ENCODE assay signal across 1 cellular context in the genomic region with DNA sequence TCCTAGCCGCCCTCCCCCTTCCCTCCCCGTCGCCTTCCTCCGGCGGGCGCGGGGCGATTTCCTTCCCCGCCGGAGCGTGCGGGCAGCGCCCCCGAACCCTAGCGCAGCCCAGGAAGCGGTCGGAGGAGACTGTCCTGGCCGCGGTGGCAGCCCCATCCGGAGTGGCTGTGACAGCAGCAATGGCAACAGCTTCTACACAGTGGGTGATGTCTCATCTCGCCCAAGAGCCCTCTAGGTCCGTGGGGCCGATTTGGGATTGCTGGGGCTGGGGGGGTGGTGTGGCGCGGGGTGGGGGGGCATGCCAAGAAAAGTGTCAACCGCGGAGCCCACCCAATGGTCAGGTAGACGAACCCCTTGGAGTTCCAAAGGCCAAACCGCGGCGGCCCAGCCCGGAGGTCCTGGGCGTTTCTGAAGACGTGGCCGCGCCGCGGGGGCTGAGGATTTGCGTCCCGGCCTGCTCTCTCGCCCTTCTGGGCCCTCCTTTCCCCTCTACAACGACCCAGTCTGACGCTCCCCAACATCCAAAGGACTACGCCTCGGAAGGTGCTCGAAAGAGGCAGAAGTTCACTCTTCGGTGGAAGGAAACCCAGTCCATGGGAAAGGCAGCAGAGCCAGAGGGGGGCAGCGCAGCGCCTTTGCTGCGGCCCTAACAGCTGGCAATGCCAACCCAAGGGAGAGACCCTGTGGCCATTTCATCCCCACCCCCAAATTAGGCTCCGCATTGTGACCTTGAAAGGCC.
TF ChIP-seq lines count a peak whose summit lies in the region.

No MANE protein-coding gene starts in this region.

TF ChIP-seq in HCT116, 20 proteins besides CTCF, POLR2A, EP300 and RAD21 (continued from another document):
- TF ChIP-seq, protein P1, sequence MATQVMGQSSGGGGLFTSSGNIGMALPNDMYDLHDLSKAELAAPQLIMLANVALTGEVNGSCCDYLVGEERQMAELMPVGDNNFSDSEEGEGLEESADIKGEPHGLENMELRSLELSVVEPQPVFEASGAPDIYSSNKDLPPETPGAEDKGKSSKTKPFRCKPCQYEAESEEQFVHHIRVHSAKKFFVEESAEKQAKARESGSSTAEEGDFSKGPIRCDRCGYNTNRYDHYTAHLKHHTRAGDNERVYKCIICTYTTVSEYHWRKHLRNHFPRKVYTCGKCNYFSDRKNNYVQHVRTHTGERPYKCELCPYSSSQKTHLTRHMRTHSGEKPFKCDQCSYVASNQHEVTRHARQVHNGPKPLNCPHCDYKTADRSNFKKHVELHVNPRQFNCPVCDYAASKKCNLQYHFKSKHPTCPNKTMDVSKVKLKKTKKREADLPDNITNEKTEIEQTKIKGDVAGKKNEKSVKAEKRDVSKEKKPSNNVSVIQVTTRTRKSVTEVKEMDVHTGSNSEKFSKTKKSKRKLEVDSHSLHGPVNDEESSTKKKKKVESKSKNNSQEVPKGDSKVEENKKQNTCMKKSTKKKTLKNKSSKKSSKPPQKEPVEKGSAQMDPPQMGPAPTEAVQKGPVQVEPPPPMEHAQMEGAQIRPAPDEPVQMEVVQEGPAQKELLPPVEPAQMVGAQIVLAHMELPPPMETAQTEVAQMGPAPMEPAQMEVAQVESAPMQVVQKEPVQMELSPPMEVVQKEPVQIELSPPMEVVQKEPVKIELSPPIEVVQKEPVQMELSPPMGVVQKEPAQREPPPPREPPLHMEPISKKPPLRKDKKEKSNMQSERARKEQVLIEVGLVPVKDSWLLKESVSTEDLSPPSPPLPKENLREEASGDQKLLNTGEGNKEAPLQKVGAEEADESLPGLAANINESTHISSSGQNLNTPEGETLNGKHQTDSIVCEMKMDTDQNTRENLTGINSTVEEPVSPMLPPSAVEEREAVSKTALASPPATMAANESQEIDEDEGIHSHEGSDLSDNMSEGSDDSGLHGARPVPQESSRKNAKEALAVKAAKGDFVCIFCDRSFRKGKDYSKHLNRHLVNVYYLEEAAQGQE (IDR thresholded peaks at IDR 0.05; ENCODE audit: low read depth): no peak
- TF ChIP-seq, protein P2, sequence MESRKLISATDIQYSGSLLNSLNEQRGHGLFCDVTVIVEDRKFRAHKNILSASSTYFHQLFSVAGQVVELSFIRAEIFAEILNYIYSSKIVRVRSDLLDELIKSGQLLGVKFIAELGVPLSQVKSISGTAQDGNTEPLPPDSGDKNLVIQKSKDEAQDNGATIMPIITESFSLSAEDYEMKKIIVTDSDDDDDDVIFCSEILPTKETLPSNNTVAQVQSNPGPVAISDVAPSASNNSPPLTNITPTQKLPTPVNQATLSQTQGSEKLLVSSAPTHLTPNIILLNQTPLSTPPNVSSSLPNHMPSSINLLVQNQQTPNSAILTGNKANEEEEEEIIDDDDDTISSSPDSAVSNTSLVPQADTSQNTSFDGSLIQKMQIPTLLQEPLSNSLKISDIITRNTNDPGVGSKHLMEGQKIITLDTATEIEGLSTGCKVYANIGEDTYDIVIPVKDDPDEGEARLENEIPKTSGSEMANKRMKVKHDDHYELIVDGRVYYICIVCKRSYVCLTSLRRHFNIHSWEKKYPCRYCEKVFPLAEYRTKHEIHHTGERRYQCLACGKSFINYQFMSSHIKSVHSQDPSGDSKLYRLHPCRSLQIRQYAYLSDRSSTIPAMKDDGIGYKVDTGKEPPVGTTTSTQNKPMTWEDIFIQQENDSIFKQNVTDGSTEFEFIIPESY (IDR thresholded peaks at IDR 0.05; ENCODE audit: extremely low read depth, insufficient replicate concordance, low read length): no peak
TF ChIP-seq in HCT116: peak in this region for 0.
